In genomic region chr10:95400789-95401188, GRCh38 we compare ENCODE assay signal across 22 cellular contexts.
DNase-seq lines count a peak whose midpoint lies in the region; ATAC-seq and TF ChIP-seq lines count a peak whose summit lies in the region.
"Had no signal": no experiment of that assay in that cellular context is flagged by ENCODE, and none has a peak within 500 bp of the region (broad histone marks: within the 10 kb centered on the region; RNA-seq: fewer than 3 reads in every experiment).

No MANE protein-coding gene starts in this region.

- peak; percentile 17 for DNase-seq in activated CD8-positive, alpha-beta memory T cell treated with anti-CD3 and anti-CD28 coated beads for 24 hours
- no peak for DNase-seq in activated CD8-positive, alpha-beta memory T cell treated with anti-CD3 and anti-CD28 coated beads, Interleukin-2, amount 50 U/mL, for 48 hours
- DNase-seq in lower lobe of right lung, result peak; percentile 72
- DNase-seq in activated T-cell treated with anti-CD3 and anti-CD28 coated beads, Interleukin-2, amount 50 U/mL, for 1 hour, result no peak
- DNase-seq in ecto neural progenitor cell (ENCODE audit: low spot score), result no peak
- DNase-seq: 8988T; activated CD4-positive, alpha-beta T cell treated with anti-CD3 and anti-CD28 coated beads for 4 hours; activated CD8-positive, alpha-beta memory T cell treated with anti-CD3 and anti-CD28 coated beads, Interleukin-2, amount 10 ng/mL, durations not matched to agents 7 days and 5 days; cortex of kidney; mesenchymal stem cell; naive thymus-derived CD4-positive, alpha-beta T cell; NCI-H2171; NCI-H69; pancreas; stimulated activated CD4-positive, alpha-beta T cell treated with anti-CD3 and anti-CD28 coated beads, Interleukin-1b, Interleukin-23, amount 100 ng/mL, for 48 hours; stimulated activated naive B cell treated with anti-CD40 and anti-IgM and Interleukin-4, amounts not matched to agents 10 μg/mL and 1 μg/mL and 100 μg/mL, for 72 hours; SW 1271 had no signal

- intact Hi-C loops in lower lobe of right lung (cut with DNase I), result no loop called here

- H3K36me3 ChIP-seq in lower lobe of right lung (peaks cover 28% of the 10 kb centered on the region), subcutaneous abdominal adipose tissue (ENCODE audit: control insufficient read depth in 5 of 5, insufficient read depth in 5 of 5, low read length in 5 of 5) (peaks cover 28 to 92% (median 78%) of the 10 kb centered on the region in 5 donors)

- TF ChIP-seq CTCF in lower lobe of right lung (IDR thresholded peaks at IDR 0.05), result no peak

- no peak overlapping the region for H3K4me3 ChIP-seq in lower lobe of right lung
- no peak overlapping the region for H3K4me3 ChIP-seq in subcutaneous abdominal adipose tissue (ENCODE audit: low read depth in 1 of 5, low read length in 5 of 5)
- H3K4me3 ChIP-seq: pancreas had no signal

- H3K9ac ChIP-seq in subcutaneous abdominal adipose tissue (ENCODE audit: low read length in 5 of 5), result no peak overlapping the region

- H3K27ac ChIP-seq in angular gyrus (ENCODE audit: low read depth, low read length), result peak overlapping the region; percentile 59
- no peak overlapping the region for H3K27ac ChIP-seq in lower lobe of right lung
- peak overlapping the region; percentile 99 for H3K27ac ChIP-seq in subcutaneous abdominal adipose tissue (ENCODE audit: low read depth, low read length)
- H3K27ac ChIP-seq: HL-60, pancreas, RWPE1 had no signal

- H3K9me3 ChIP-seq in lower lobe of right lung (no peaks in the 10 kb centered on the region), subcutaneous abdominal adipose tissue (ENCODE audit: control insufficient read depth in 5 of 5, low read length in 5 of 5) (no peaks in the 10 kb centered on the region)
- H3K9me3 ChIP-seq: pancreas had no signal

- no peaks in the 10 kb centered on the region for H3K27me3 ChIP-seq in lower lobe of right lung (ENCODE audit: low read depth)
- no peaks in the 10 kb centered on the region for H3K27me3 ChIP-seq in subcutaneous abdominal adipose tissue (ENCODE audit: control insufficient read depth in 5 of 5, insufficient read depth in 4 of 5, low read length in 5 of 5)
- H3K27me3 ChIP-seq: pancreas had no signal

- H3K4me1 ChIP-seq in lower lobe of right lung (no peaks in the 10 kb centered on the region), subcutaneous abdominal adipose tissue (ENCODE audit: control insufficient read depth in 5 of 5, insufficient read depth in 5 of 5, low read length in 5 of 5) (peaks cover 4 to 38% (median 36%) of the 10 kb centered on the region in 5 donors)
- H3K4me1 ChIP-seq: pancreas had no signal

- ATAC-seq in lower lobe of right lung (peak; percentile 70 to 71), HG02840 (IDR thresholded peaks at IDR 0.05; ENCODE audit: low FRiP score, unreplicated experiment) (no peak)
- ATAC-seq: activated CD8-positive, alpha-beta memory T cell treated with anti-CD3 and anti-CD28 coated beads, Interleukin-2, amount 10 ng/mL, durations not matched to agents 7 days and 5 days; naive thymus-derived CD4-positive, alpha-beta T cell; pancreas; stimulated activated naive B cell treated with anti-CD40 and anti-IgM and Interleukin-4, amounts not matched to agents 10 μg/mL and 1 μg/mL and 100 μg/mL, for 72 hours had no signal

Comparison
In these comparisons a context has a peak if more than half of its experiments do, and no peak if none do; other contexts are left out.
1. DNase-seq: peak in activated CD8-positive, alpha-beta memory T cell treated with anti-CD3 and anti-CD28 coated beads for 24 hours (single experiment) and lower lobe of right lung (single experiment); none in activated CD8-positive, alpha-beta memory T cell treated with anti-CD3 and anti-CD28 coated beads, Interleukin-2, amount 50 U/mL, for 48 hours (single experiment), activated T-cell treated with anti-CD3 and anti-CD28 coated beads, Interleukin-2, amount 50 U/mL, for 1 hour (single experiment) and ecto neural progenitor cell (single experiment).